Comparison of ENCODE assay signal across 1 cellular context in the genomic region with DNA sequence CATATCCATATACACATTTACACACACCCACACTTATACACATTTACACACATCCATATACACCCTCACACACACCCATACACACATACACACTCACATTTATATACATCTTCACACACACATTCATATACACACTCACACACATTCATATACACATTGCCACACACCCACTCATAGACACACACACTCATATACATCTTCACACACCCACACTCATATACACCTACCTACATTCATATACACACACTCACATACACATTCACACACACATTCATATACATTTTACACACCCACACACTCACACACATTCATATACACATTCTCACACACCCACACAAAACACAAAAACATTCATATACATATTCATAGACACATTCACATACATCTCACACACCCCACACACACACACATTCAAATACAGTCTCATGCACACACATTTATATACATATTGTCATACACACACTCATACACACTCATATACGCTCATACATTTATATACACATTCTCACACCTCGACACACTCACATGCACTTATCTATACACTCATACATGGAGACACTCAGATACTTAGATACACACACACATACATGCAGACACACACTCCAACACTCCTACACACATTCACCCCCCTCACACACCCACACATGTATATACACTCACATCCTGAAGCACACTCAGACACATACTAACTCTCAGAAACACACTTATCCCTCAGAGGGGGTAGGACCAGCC.
TF ChIP-seq lines count a peak whose summit lies in the region.

No MANE protein-coding gene starts in this region.

TF ChIP-seq in SK-N-SH, 30 proteins besides CTCF, POLR2A, EP300 and RAD21 (continued from another document):
- TF ChIP-seq REST (IDR thresholded peaks at IDR 0.05; ENCODE audit: low read depth, low read length) (no peak), SIN3A (IDR thresholded peaks at IDR 0.05; ENCODE audit: borderline replicate concordance, low read depth, low read length) (no peak), FOSL2 (IDR thresholded peaks at IDR 0.05; ENCODE audit: borderline replicate concordance, low read depth) (no peak), NFIC (IDR thresholded peaks at IDR 0.05; ENCODE audit: borderline replicate concordance) (no peak), EZH2phosphoT487 (IDR thresholded peaks at IDR 0.05; ENCODE audit: borderline replicate concordance, low read depth) (no peak), RXRA (IDR thresholded peaks at IDR 0.05; ENCODE audit: borderline replicate concordance, low read depth) (no peak), CHD2 (IDR thresholded peaks at IDR 0.05; ENCODE audit: low read length, partially characterized antibody) (no peak)
